ENCODE assay signal across 11 cellular contexts in the genomic region with DNA sequence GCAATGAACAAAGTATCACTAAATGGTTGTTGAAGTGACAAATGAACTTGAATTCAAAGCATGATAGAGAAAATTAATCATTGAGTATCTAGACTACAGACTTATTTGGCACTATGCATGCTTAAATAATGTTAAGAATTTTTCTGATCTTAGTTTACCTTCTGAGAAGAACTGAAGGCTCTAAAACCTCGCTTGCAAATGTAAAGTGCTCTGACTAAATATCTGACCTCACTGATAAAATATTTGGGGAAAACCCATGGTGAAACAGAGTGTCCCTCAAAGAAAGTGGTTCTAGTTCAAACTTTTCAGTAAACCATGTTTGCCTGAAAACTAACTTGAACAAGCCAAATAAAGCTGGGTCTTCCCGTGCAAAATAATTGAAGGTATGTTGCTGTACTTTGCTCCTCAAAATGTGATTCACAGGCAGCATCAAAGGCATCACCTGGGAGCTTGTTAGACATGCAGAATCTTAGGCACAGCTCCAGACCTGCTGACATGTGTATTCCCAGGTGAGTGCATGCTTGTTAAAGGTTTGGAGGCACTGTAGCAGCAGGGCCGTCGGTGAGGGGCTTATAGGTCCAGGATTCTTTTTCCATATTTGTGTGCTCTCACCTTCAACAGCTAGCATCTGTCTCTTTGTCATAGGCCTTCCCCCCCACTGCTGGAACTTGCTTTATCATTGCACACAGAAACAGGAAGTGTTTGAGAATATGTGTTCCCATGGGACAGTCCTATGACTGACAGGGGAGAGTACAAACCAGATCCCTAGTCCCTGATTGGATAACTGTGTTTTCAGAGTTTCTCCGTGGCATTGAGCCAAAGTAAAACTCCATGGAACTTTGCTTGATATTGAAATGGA.
DNase-seq lines count a peak whose midpoint lies in the region; ATAC-seq, FAIRE-seq and TF ChIP-seq lines count a peak whose summit lies in the region.
"Had no signal": no experiment of that assay in that cellular context is flagged by ENCODE, and none has a peak within 500 bp of the region (broad histone marks: within the 10 kb centered on the region; RNA-seq: fewer than 3 reads in every experiment).

No MANE protein-coding gene starts in this region.

- H3K27me3 Mint-ChIP-seq in MCF 10A (ENCODE audit: insufficient read depth, unreplicated experiment), result no peaks in the 10 kb centered on the region
- H3K27me3 Mint-ChIP-seq: IgD-negative memory B cell had no signal

- no peaks in the 10 kb centered on the region for H3K36me3 Mint-ChIP-seq in MCF 10A (ENCODE audit: insufficient read depth, unreplicated experiment)
- H3K36me3 Mint-ChIP-seq: IgD-negative memory B cell had no signal

- H3K36me3 ChIP-seq in breast epithelium (no peaks in the 10 kb centered on the region), SJCRH30 (no peaks in the 10 kb centered on the region)

- H3K27ac ChIP-seq in breast epithelium (no peak overlapping the region), SJCRH30 (no peak overlapping the region)

- H3K9me3 ChIP-seq in breast epithelium (no peaks in the 10 kb centered on the region), SJCRH30 (replicated peaks) (no peaks in the 10 kb centered on the region)

- H3K4me1 ChIP-seq in breast epithelium (no peaks in the 10 kb centered on the region), SJCRH30 (no peaks in the 10 kb centered on the region)

- POLR2A ChIA-PET in MCF 10A (lab: Yijun Ruan, JAX), result no interaction called here

- peaks cover 26% of the 10 kb centered on the region for H3K4me1 Mint-ChIP-seq in MCF 10A (ENCODE audit: insufficient read depth, unreplicated experiment)
- H3K4me1 Mint-ChIP-seq: IgD-negative memory B cell had no signal

- no peak overlapping the region for H3K4me3 Mint-ChIP-seq in MCF 10A (ENCODE audit: unreplicated experiment)
- H3K4me3 Mint-ChIP-seq: IgD-negative memory B cell had no signal

- CTCF ChIA-PET in MCF 10A (lab: Yijun Ruan, JAX), result no interaction called here

- H3K4me3 ChIP-seq in breast epithelium, result no peak overlapping the region
- H3K4me3 ChIP-seq in SJCRH30, result no peak overlapping the region

- intact Hi-C loops in MCF 10A (cut with micrococcal nuclease), result no loop called here
- intact Hi-C loops in breast epithelium (cut with DNase I; ENCODE audit: low total_unique reads), result no loop called here

- TF ChIP-seq CTCF in MCF 10A (IDR thresholded peaks at IDR 0.05; ENCODE audit: unreplicated experiment), result no peak
- no peak for TF ChIP-seq CTCF in breast epithelium (IDR thresholded peaks at IDR 0.05)
- TF ChIP-seq CTCF in D721Med (IDR thresholded peaks at IDR 0.05; ENCODE audit: insufficient read depth, missing control alignments), result no peak

- H3K9me3 Mint-ChIP-seq in MCF 10A (ENCODE audit: unreplicated experiment), result peaks cover 6% of the 10 kb centered on the region

- no TSS peak for BruUV-seq in MCF 10A (replicated peaks; lab: Mats Ljungman, UMichigan)

- no peak for TF ChIP-seq POLR2A in breast epithelium (IDR thresholded peaks at IDR 0.05)

- no peaks in the 10 kb centered on the region for H3K27me3 ChIP-seq in breast epithelium
- H3K27me3 ChIP-seq in SJCRH30, result no peaks in the 10 kb centered on the region

- DNase-seq in MCF 10A (ENCODE audit: unreplicated experiment), result peak; percentile 8
- no peak for DNase-seq in breast epithelium (ENCODE audit: low spot score in 2 of 2)
- DNase-seq in SJCRH30, result peak; percentile 7 to 26
- peak; percentile 59 for DNase-seq in glomerular visceral epithelial cell (ENCODE audit: extremely low spot score)
- DNase-seq in D721Med (ENCODE audit: insufficient read length, low spot score), result no peak
- no peak for DNase-seq in NCI-H345 (lab: John Stamatoyannopoulos, UW)
- DNase-seq: cortex of kidney had no signal

- H3K27ac Mint-ChIP-seq in MCF 10A (ENCODE audit: low read depth, unreplicated experiment), result peak overlapping the region; percentile 40
- H3K27ac Mint-ChIP-seq: IgD-negative memory B cell had no signal

- FAIRE-seq in D721Med (lab: Jason Lieb, UNC), result no peak
- FAIRE-seq: GM12892 had no signal

- ATAC-seq in HG03460 (IDR thresholded peaks at IDR 0.05; ENCODE audit: unreplicated experiment), result no peak
- ATAC-seq in activated CD4-positive, CD25-positive, alpha-beta regulatory T cell treated with anti-CD3 and anti-CD28 coated beads, Interleukin-2, amount 50 U/mL, for 24 hours, result no peak

Comparison
In these comparisons a context has a peak if more than half of its experiments do, and no peak if none do; other contexts are left out.
1. DNase-seq: peak in MCF 10A (single experiment), SJCRH30 (2 of 2) and glomerular visceral epithelial cell (single experiment); none in breast epithelium (0 of 2), D721Med (single experiment) and NCI-H345 (single experiment).